Comparison of ENCODE assay signal across 17 cellular contexts in genomic region chr4:26049447-26049846, GRCh38.
DNase-seq lines count a peak whose midpoint lies in the region; ATAC-seq and TF ChIP-seq lines count a peak whose summit lies in the region.
"Had no signal": no experiment of that assay in that cellular context is flagged by ENCODE, and none has a peak within 500 bp of the region (broad histone marks: within the 10 kb centered on the region; RNA-seq: fewer than 3 reads in every experiment).

No MANE protein-coding gene starts in this region.

- H3K4me2 ChIP-seq in BLaER1 (peak overlapping the region; percentile 38), PC-9 (no peak overlapping the region)

- H3K36me3 Mint-ChIP-seq in stimulated activated memory B cell treated with anti-CD40 and anti-IgM and Interleukin-4, amounts not matched to agents 10 μg/mL and 1 μg/mL and 100 μg/mL, for 72 hours = peaks cover 5% of the 10 kb centered on the region

- DNase-seq in ascending aorta (ENCODE audit: low spot score in 2 of 2) = no peak
- no peak for DNase-seq in PC-9
- no peak for DNase-seq in GF-D8 (lab: John Stamatoyannopoulos, UW)
- DNase-seq: activated B cell treated with CpG ODN at 0.5 μM for 24 hours; activated effector memory CD4-positive, alpha-beta T cell treated with Interleukin-2 at 50 U/mL for 16 hours; cortex of kidney; GDM1; NCI-H1105 treated with DMSO at 0.1 percent for 48 hours; NCI-H2171; NCI-H748 treated with DMSO at 0.1 percent for 48 hours had no signal

- H3K36me3 ChIP-seq in BLaER1 (no peaks in the 10 kb centered on the region), ascending aorta (no peaks in the 10 kb centered on the region), mucosa of stomach (ENCODE audit: control insufficient read depth, insufficient read depth, low read length) (no peaks in the 10 kb centered on the region), PC-9 (ENCODE audit: low read depth) (no peaks in the 10 kb centered on the region)

- H3K79me2 ChIP-seq in PC-9 (ENCODE audit: low read depth) = no peaks in the 10 kb centered on the region

- POLR2A ChIA-PET in PC-9 (lab: Charles Lee; ENCODE audit: unreplicated experiment) = no interaction called here

- H3K4me3 Mint-ChIP-seq in stimulated activated memory B cell treated with anti-CD40 and anti-IgM and Interleukin-4, amounts not matched to agents 10 μg/mL and 1 μg/mL and 100 μg/mL, for 72 hours = no peak overlapping the region
- H3K4me3 Mint-ChIP-seq: activated B cell treated with CpG ODN at 0.5 μM for 24 hours had no signal

- peak overlapping the region; percentile 22 for H3K27ac Mint-ChIP-seq in stimulated activated memory B cell treated with anti-CD40 and anti-IgM and Interleukin-4, amounts not matched to agents 10 μg/mL and 1 μg/mL and 100 μg/mL, for 72 hours
- H3K27ac Mint-ChIP-seq: activated B cell treated with CpG ODN at 0.5 μM for 24 hours, progenitor cell of endocrine pancreas had no signal

- peaks cover 51% of the 10 kb centered on the region for H3K4me1 ChIP-seq in BLaER1
- H3K4me1 ChIP-seq in ascending aorta = peaks cover 10 to 22% of the 10 kb centered on the region in 2 donors
- H3K4me1 ChIP-seq in mucosa of stomach (ENCODE audit: control insufficient read depth, insufficient read depth, low read length) = peaks cover 20% of the 10 kb centered on the region
- no peaks in the 10 kb centered on the region for H3K4me1 ChIP-seq in PC-9 (replicated peaks; ENCODE audit: insufficient read depth)

- H3K27ac ChIP-seq in BLaER1 (no peak overlapping the region), ascending aorta (peak overlapping the region; percentile 87 to 93), PC-9 (no peak overlapping the region)

- intact Hi-C loops in ascending aorta (cut with DNase I) = loop anchor here (1.0 to 2.0 kb wide), 3 partner anchors 17 to 271 kb away; partner anchors contain the start of gene RBPJ
- intact Hi-C loops in PC-9 (cut with micrococcal nuclease; ENCODE audit: unreplicated experiment) = no loop called here

- peaks cover 44% of the 10 kb centered on the region for H3K27me3 Mint-ChIP-seq in stimulated activated memory B cell treated with anti-CD40 and anti-IgM and Interleukin-4, amounts not matched to agents 10 μg/mL and 1 μg/mL and 100 μg/mL, for 72 hours

- H3K9me3 ChIP-seq in BLaER1 (no peaks in the 10 kb centered on the region), ascending aorta (no peaks in the 10 kb centered on the region), mucosa of stomach (ENCODE audit: control insufficient read depth, low read length) (no peaks in the 10 kb centered on the region), PC-9 (ENCODE audit: insufficient read depth, low read depth) (no peaks in the 10 kb centered on the region)

- CTCF ChIA-PET in PC-9 (lab: Charles Lee) = no interaction called here

- H3K27me3 ChIP-seq in BLaER1 = no peaks in the 10 kb centered on the region
- no peaks in the 10 kb centered on the region for H3K27me3 ChIP-seq in ascending aorta
- H3K27me3 ChIP-seq in mucosa of stomach (ENCODE audit: control insufficient read depth, insufficient read depth, low read length) = no peaks in the 10 kb centered on the region
- no peaks in the 10 kb centered on the region for H3K27me3 ChIP-seq in PC-9 (ENCODE audit: insufficient read depth, low read depth)

- BruUV-seq in PC-9 (replicated peaks; lab: Mats Ljungman, UMichigan) = no TSS peak

- TF ChIP-seq CTCF in ascending aorta (IDR thresholded peaks at IDR 0.05) = no peak
- TF ChIP-seq CTCF in PC-9 (conservative IDR thresholded peaks at IDR 0.05) = no peak

- H3K4me3 ChIP-seq in BLaER1 (no peak overlapping the region), ascending aorta (no peak overlapping the region), mucosa of stomach (ENCODE audit: low read length) (no peak overlapping the region), PC-9 (no peak overlapping the region)

- no peaks in the 10 kb centered on the region for H3K9me2 ChIP-seq in PC-9 (ENCODE audit: insufficient read depth)

- no peak overlapping the region for H3K9ac ChIP-seq in BLaER1
- H3K9ac ChIP-seq in mucosa of stomach (ENCODE audit: low read length) = peak overlapping the region; percentile 19

- no peaks in the 10 kb centered on the region for H3K9me3 Mint-ChIP-seq in stimulated activated memory B cell treated with anti-CD40 and anti-IgM and Interleukin-4, amounts not matched to agents 10 μg/mL and 1 μg/mL and 100 μg/mL, for 72 hours
- H3K9me3 Mint-ChIP-seq: activated B cell treated with CpG ODN at 0.5 μM for 24 hours had no signal

- H3F3A ChIP-seq in PC-9 (ENCODE audit: insufficient read depth, low read depth) = no peaks in the 10 kb centered on the region

- peaks cover 24% of the 10 kb centered on the region for H3K4me1 Mint-ChIP-seq in stimulated activated memory B cell treated with anti-CD40 and anti-IgM and Interleukin-4, amounts not matched to agents 10 μg/mL and 1 μg/mL and 100 μg/mL, for 72 hours

- peak; percentile 51 for ATAC-seq in stimulated activated memory B cell treated with anti-CD40 and anti-IgM and Interleukin-4, amounts not matched to agents 10 μg/mL and 1 μg/mL and 100 μg/mL, for 72 hours
- ATAC-seq in HG03196 (IDR thresholded peaks at IDR 0.05; ENCODE audit: unreplicated experiment) (no peak), GM21528 (IDR thresholded peaks at IDR 0.05; ENCODE audit: low FRiP score, unreplicated experiment) (no peak)
- ATAC-seq: esophagus mucosa had no signal

- H4K20me1 ChIP-seq in BLaER1 (no peaks in the 10 kb centered on the region), PC-9 (ENCODE audit: insufficient read depth) (no peaks in the 10 kb centered on the region)

- no peak overlapping the region for H2AFZ ChIP-seq in PC-9

Comparison
In these comparisons a context has a peak if more than half of its experiments do, and no peak if none do; other contexts are left out.
1. H3K27ac ChIP-seq: peak in ascending aorta (2 of 2); none in BLaER1 (single experiment) and PC-9 (single experiment).